In the genomic region with DNA sequence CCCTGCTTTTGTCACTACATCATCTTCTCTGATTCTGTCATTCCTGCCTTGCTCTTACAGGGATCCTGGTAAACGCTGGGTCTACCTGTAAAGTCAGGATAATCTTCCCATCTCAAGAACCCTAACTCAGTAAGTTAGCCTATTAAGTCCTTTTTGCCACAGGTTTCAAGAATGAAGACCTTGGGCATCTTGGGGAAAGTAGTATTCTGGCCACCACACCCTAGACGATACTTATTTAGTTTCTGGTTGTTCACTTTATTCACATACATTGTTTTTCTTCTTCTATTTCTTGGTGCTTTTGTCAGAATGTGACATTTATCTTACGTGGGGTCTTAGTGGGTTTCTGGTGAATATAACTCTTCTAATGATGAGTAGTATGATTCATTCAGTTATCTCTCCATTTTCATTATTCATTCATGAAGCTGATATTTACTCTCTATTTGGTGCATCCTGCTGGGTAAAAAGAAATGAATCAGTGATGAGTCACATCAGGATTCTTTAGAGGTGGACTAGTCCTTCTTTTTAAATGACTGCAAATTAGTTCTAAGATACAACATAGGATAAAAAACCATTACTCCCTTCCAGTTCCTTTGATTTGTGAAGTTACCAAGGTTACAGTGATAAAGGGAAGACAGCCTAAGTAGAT, we compare ENCODE assay signal across 1 cellular context.
TF ChIP-seq lines count a peak whose summit lies in the region.

No MANE protein-coding gene starts in this region.

TF ChIP-seq in HCT116, 20 proteins besides CTCF, POLR2A, EP300 and RAD21 (continued from another document):
- TF ChIP-seq, protein P1, sequence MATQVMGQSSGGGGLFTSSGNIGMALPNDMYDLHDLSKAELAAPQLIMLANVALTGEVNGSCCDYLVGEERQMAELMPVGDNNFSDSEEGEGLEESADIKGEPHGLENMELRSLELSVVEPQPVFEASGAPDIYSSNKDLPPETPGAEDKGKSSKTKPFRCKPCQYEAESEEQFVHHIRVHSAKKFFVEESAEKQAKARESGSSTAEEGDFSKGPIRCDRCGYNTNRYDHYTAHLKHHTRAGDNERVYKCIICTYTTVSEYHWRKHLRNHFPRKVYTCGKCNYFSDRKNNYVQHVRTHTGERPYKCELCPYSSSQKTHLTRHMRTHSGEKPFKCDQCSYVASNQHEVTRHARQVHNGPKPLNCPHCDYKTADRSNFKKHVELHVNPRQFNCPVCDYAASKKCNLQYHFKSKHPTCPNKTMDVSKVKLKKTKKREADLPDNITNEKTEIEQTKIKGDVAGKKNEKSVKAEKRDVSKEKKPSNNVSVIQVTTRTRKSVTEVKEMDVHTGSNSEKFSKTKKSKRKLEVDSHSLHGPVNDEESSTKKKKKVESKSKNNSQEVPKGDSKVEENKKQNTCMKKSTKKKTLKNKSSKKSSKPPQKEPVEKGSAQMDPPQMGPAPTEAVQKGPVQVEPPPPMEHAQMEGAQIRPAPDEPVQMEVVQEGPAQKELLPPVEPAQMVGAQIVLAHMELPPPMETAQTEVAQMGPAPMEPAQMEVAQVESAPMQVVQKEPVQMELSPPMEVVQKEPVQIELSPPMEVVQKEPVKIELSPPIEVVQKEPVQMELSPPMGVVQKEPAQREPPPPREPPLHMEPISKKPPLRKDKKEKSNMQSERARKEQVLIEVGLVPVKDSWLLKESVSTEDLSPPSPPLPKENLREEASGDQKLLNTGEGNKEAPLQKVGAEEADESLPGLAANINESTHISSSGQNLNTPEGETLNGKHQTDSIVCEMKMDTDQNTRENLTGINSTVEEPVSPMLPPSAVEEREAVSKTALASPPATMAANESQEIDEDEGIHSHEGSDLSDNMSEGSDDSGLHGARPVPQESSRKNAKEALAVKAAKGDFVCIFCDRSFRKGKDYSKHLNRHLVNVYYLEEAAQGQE (IDR thresholded peaks at IDR 0.05; ENCODE audit: low read depth) = no peak
